In genomic region chrX:52265713-52266112, GRCh38 we compare ENCODE assay signal across 17 cellular contexts.
"Had no signal": no experiment of that assay in that cellular context is flagged by ENCODE, and none has a peak within 500 bp of the region (broad histone marks: within the 10 kb centered on the region; RNA-seq: fewer than 3 reads in every experiment).

No MANE protein-coding gene starts in this region.

- H3K9me3 ChIP-seq: esophagus squamous epithelium, gastroesophageal sphincter, pancreas, prostate gland, right lobe of liver, tibial artery, upper lobe of left lung, uterus had no signal

- DNase-seq: esophagus squamous epithelium; foreskin fibroblast; glutamatergic neuron; islet precursor cell; mammary epithelial cell; naive thymus-derived CD8-positive, alpha-beta T cell; occipital lobe; pancreas; right lobe of liver; stimulated activated CD4-positive, alpha-beta T cell treated with anti-CD3 and anti-CD28 coated beads, Interleukin-4, amount 100 ng/mL, for 24 hours; tibial artery; upper lobe of left lung; uterus had no signal

- FAIRE-seq: pancreas had no signal

- H3K27me3 ChIP-seq: esophagus squamous epithelium, gastroesophageal sphincter, right lobe of liver, tibial artery, upper lobe of left lung, uterus had no signal

- ATAC-seq: gastroesophageal sphincter; left lobe of liver; naive thymus-derived CD8-positive, alpha-beta T cell; pancreas; right lobe of liver; stimulated activated memory B cell treated with anti-CD40 and anti-IgM and Interleukin-4, amounts not matched to agents 10 μg/mL and 1 μg/mL and 100 μg/mL, for 72 hours had no signal

- H3K36me3 ChIP-seq: esophagus squamous epithelium, gastroesophageal sphincter, pancreas, prostate gland, right lobe of liver, tibial artery, upper lobe of left lung, uterus had no signal

- H3K4me1 ChIP-seq: prostate gland, uterus had no signal

- H3K4me3 ChIP-seq: esophagus squamous epithelium, gastroesophageal sphincter, pancreas, prostate gland, right lobe of liver, tibial artery, upper lobe of left lung, uterus had no signal
